25 cellular contexts compared by ENCODE assay signal in genomic region chr6:119337252-119337651, GRCh38.
"Had no signal": no experiment of that assay in that cellular context is flagged by ENCODE, and none has a peak within 500 bp of the region (broad histone marks: within the 10 kb centered on the region; RNA-seq: fewer than 3 reads in every experiment).

No MANE protein-coding gene starts in this region.

- H3K4me1 Mint-ChIP-seq: neural crest cell had no signal

- H3K4me3 Mint-ChIP-seq: activated B cell treated with CpG ODN at 0.5 μM for 24 hours; activated CD4-positive, alpha-beta memory T cell treated with anti-CD3 and anti-CD28 coated beads, Interleukin-2, amount 10 ng/mL, durations not matched to agents 7 days and 5 days; activated naive CD8-positive, alpha-beta T cell treated with anti-CD3 and anti-CD28 coated beads, Interleukin-2, amount 10 ng/mL, durations not matched to agents 7 days and 5 days; activated T-helper 1 cell treated with anti-CD3 and anti-CD28 coated beads, Interleukin-12 subunit alpha, Interleukin-12 subunit beta, Interleukin-2, Interleukin-4 antibody, amounts not matched to agents 30 ng/mL and 10 ng/mL and 1 ng/mL, durations not matched to agents 14 hours and 24 hours and 36 hours; central memory CD8-positive, alpha-beta T cell; neural crest cell; stimulated activated naive B cell treated with anti-CD40 and anti-IgM and Interleukin-4, amounts not matched to agents 10 μg/mL and 1 μg/mL and 100 μg/mL, for 72 hours had no signal

- H3K9me3 Mint-ChIP-seq: activated B cell treated with CpG ODN at 0.5 μM for 24 hours; activated CD4-positive, alpha-beta memory T cell treated with anti-CD3 and anti-CD28 coated beads, Interleukin-2, amount 10 ng/mL, durations not matched to agents 7 days and 5 days; activated naive CD8-positive, alpha-beta T cell treated with anti-CD3 and anti-CD28 coated beads, Interleukin-2, amount 10 ng/mL, durations not matched to agents 7 days and 5 days; activated T-helper 1 cell treated with anti-CD3 and anti-CD28 coated beads, Interleukin-12 subunit alpha, Interleukin-12 subunit beta, Interleukin-2, Interleukin-4 antibody, amounts not matched to agents 30 ng/mL and 10 ng/mL and 1 ng/mL, durations not matched to agents 14 hours and 24 hours and 36 hours; central memory CD8-positive, alpha-beta T cell; neural crest cell; stimulated activated naive B cell treated with anti-CD40 and anti-IgM and Interleukin-4, amounts not matched to agents 10 μg/mL and 1 μg/mL and 100 μg/mL, for 72 hours had no signal

- H3K27me3 Mint-ChIP-seq: activated B cell treated with CpG ODN at 0.5 μM for 24 hours; activated CD4-positive, alpha-beta memory T cell treated with anti-CD3 and anti-CD28 coated beads, Interleukin-2, amount 10 ng/mL, durations not matched to agents 7 days and 5 days; activated naive CD8-positive, alpha-beta T cell treated with anti-CD3 and anti-CD28 coated beads, Interleukin-2, amount 10 ng/mL, durations not matched to agents 7 days and 5 days; central memory CD8-positive, alpha-beta T cell; stimulated activated naive B cell treated with anti-CD40 and anti-IgM and Interleukin-4, amounts not matched to agents 10 μg/mL and 1 μg/mL and 100 μg/mL, for 72 hours had no signal

- H3K27ac Mint-ChIP-seq: activated B cell treated with CpG ODN at 0.5 μM for 24 hours; activated CD4-positive, alpha-beta memory T cell treated with anti-CD3 and anti-CD28 coated beads, Interleukin-2, amount 10 ng/mL, durations not matched to agents 7 days and 5 days; activated naive CD8-positive, alpha-beta T cell treated with anti-CD3 and anti-CD28 coated beads, Interleukin-2, amount 10 ng/mL, durations not matched to agents 7 days and 5 days; activated T-helper 1 cell treated with anti-CD3 and anti-CD28 coated beads, Interleukin-12 subunit alpha, Interleukin-12 subunit beta, Interleukin-2, Interleukin-4 antibody, amounts not matched to agents 30 ng/mL and 10 ng/mL and 1 ng/mL, durations not matched to agents 14 hours and 24 hours and 36 hours; stimulated activated naive B cell treated with anti-CD40 and anti-IgM and Interleukin-4, amounts not matched to agents 10 μg/mL and 1 μg/mL and 100 μg/mL, for 72 hours had no signal

- DNase-seq: activated B cell treated with CpG ODN at 0.5 μM for 24 hours; activated CD4-positive, alpha-beta memory T cell treated with anti-CD3 and anti-CD28 coated beads, Interleukin-2, amount 10 ng/mL, durations not matched to agents 7 days and 5 days; activated CD4-positive, alpha-beta T cell treated with anti-CD3 and anti-CD28 coated beads for 4 hours; activated gamma-delta T cell treated with Interleukin-2 at 50 U/mL for 16 hours; activated naive CD8-positive, alpha-beta T cell treated with anti-CD3 and anti-CD28 coated beads, Interleukin-2, amount 10 ng/mL, durations not matched to agents 7 days and 5 days; amniotic stem cell; colonic mucosa; dorsolateral prefrontal cortex; esophagus squamous epithelium; head of caudate nucleus; hypothalamus; left ventricle myocardium superior; mammary epithelial cell; mucosa of descending colon; posterior cingulate gyrus; sigmoid colon; stimulated activated CD4-positive, alpha-beta T cell treated with anti-CD3 and anti-CD28 coated beads, Interleukin-15, amount 100 ng/mL, for 24 hours; stimulated activated naive B cell treated with anti-CD40 and anti-IgM and Interleukin-4, amounts not matched to agents 10 μg/mL and 1 μg/mL and 100 μg/mL, for 72 hours; T-helper 9 cell; testis; trophoblast cell; uterus had no signal
